1 cellular context compared by ENCODE assay signal in the genomic region with DNA sequence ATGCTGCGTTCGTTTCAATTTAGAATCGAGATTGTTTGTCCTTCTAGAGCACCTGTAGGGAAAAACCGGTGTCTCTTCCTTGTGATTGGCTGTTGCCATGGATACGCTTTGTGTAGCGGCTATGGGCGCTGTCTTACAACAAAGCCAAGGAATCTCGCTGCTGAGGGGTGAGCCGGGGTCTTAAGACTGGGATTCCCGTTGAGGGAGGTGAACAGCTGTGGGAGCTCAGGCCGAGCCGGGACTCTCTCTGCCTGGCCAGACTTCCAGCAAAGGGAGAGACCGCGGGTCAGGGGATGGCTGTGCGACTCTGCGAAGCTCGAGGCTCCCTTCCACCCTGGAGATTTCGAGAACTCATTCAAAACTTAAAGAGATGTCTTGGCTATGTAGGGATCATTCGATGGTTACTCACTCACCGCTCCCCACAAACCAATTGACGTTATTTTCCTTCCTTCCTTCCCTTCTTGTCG.
A peak's percentile ranks its signal among the peaks of the same experiment; 100 is the strongest.
TF ChIP-seq lines count a peak whose summit lies in the region.

A gene with protein sequence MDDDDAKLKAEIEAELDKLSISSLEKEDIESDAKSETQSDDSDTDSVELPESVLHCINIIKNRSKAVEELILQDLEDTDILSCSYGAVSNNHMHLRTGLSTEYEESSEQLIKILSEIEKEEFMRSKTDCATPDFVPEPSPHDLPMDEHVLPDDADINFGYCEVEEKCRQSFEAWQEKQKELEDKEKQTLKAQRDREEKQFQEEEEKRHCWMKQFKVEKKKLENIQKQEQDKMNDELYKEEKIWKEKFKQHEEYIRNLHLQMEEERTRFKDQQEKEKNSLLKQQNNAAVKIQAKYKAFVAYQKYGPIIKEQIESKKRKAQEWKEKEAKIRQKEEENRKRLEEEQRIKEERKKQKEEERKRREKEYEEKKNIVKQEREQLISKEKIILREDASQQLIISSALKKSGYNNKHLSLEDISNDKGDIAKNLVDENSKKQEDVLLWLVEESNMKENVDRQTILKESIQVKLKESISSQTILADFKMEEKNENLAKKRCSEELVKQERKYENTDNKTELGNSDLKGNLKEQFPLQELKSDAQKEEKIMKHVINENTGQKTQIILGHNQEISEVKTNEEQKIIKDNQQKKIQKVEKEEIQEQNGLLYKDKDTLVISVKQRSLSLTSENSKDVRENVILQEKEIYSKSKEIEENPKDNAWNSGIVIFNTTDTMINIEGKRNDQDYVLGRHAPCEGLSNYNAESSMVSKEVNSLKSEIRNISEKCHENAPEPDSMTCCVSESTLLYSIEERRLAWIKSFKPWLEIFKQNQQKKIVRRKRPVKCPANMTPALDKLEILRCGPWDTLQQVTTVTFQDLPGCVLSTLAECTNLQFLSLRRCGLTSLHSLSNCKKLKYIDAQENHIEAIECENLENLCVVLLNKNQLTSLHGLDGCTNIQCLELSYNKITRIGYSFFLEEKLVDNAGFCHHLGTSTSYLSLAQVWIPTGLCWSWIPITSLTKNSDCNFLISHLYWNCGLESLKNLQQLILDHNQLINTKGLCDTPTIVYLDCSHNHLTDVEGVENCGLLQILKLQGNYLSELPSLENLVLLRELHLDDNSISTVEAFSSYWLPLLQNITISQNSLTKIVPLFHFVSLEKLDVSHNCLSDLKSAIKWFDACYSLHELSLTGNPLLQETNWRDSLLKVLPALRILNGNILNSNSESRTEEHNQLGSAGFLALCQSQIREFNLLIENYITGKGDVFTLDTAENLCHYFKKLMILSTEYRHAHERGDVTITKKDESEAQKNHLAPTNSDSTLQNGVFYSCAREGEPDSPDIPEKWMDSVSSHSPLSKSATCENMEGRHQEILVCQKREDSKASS (N-terminal part only) (plus strand): TSS at position 111 of the 467 bp plus-strand sequence. CDS start 1,826 bp downstream, outside the sequence.
Gene TSPAN19 (minus strand): TSS at position 37 of the 467 bp plus-strand sequence. CDS start 6,331 bp downstream, outside the sequence.

TF ChIP-seq in H1, 55 proteins besides CTCF, POLR2A, EP300 and RAD21:
- TF ChIP-seq CBX8 (IDR thresholded peaks at IDR 0.05; ENCODE audit: borderline replicate concordance, low read depth, low read length) (no peak), RXRA (IDR thresholded peaks at IDR 0.05; ENCODE audit: insufficient read depth, low read depth, low read length) (no peak), TAF1 (IDR thresholded peaks at IDR 0.05; ENCODE audit: low read depth, low read length) (peak; percentile 74), HDAC2 (IDR thresholded peaks at IDR 0.05; ENCODE audit: borderline replicate concordance in 1 of 2, low read depth in 2 of 2, low read length in 2 of 2) (no peak), SRF (IDR thresholded peaks at IDR 0.05; ENCODE audit: low read depth, low read length) (no peak), JUN (IDR thresholded peaks at IDR 0.05; ENCODE audit: low read depth, low read length) (no peak), RBBP5 (IDR thresholded peaks at IDR 0.05; ENCODE audit: borderline replicate concordance, low read depth, low read length) (no peak), NRF1 (IDR thresholded peaks at IDR 0.05; ENCODE audit: low read depth, low read length) (no peak), SP1 (IDR thresholded peaks at IDR 0.05; ENCODE audit: low read depth, low read length) (peak; percentile 83), GTF2F1 (IDR thresholded peaks at IDR 0.05; ENCODE audit: borderline replicate concordance, low read depth, low read length) (no peak), ATF3 (IDR thresholded peaks at IDR 0.05; ENCODE audit: insufficient read depth, low read depth, low read length) (no peak), FOSL1 (IDR thresholded peaks at IDR 0.05; ENCODE audit: insufficient read depth, low read depth, low read length) (no peak), TEAD4 (IDR thresholded peaks at IDR 0.05; ENCODE audit: low read depth, low read length) (peak; percentile 75), YY1 (IDR thresholded peaks at IDR 0.05; ENCODE audit: low read depth, low read length) (0 out of 2 replicates have a peak, but pooled peaks have one; percentile 28), KDM4A (IDR thresholded peaks at IDR 0.05; ENCODE audit: low read depth, low read length, severe bottlenecking) (peak; percentile 83), EZH2 (IDR thresholded peaks at IDR 0.05; ENCODE audit: low read depth, low read length, severe bottlenecking) (no peak), CHD2 (IDR thresholded peaks at IDR 0.05; ENCODE audit: low read length) (peak; percentile 78), CREB1 (IDR thresholded peaks at IDR 0.05) (no peak), RNF2 (IDR thresholded peaks at IDR 0.05; ENCODE audit: borderline replicate concordance, low read depth, low read length, missing control alignments, poor library complexity, severe bottlenecking) (no peak), TAF7 (optimal IDR thresholded peaks at IDR 0.05; ENCODE audit: borderline replicate concordance, low read depth, low read length) (peak; percentile 43), BCL11A (IDR thresholded peaks at IDR 0.05; ENCODE audit: low read depth in 2 of 2, low read length in 2 of 2) (no peak), PHF8 (conservative IDR thresholded peaks at IDR 0.05; ENCODE audit: low read depth, low read length) (0 out of 2 replicates have a peak, but pooled peaks have one; percentile 33), SIN3A (conservative IDR thresholded peaks at IDR 0.05 in 1 of 2, IDR thresholded peaks at IDR 0.05 in 1 of 2; ENCODE audit: low read depth in 1 of 2, low read length in 2 of 2) (peak; percentile 80 to 97; a peak in 3 of 4 replicates), BACH1 (IDR thresholded peaks at IDR 0.05; ENCODE audit: low read length) (no peak), GABPA (IDR thresholded peaks at IDR 0.05; ENCODE audit: borderline replicate concordance, insufficient read depth, low read length) (no peak), SP2 (IDR thresholded peaks at IDR 0.05; ENCODE audit: low read length) (no peak), KDM1A (IDR thresholded peaks at IDR 0.05; ENCODE audit: borderline replicate concordance, low read length) (no peak), CHD1 (IDR thresholded peaks at IDR 0.05; ENCODE audit: low read depth, low read length) (no peak), TCF12 (IDR thresholded peaks at IDR 0.05; ENCODE audit: low read depth, low read length) (no peak), CHD7 (IDR thresholded peaks at IDR 0.05; ENCODE audit: insufficient replicate concordance, low read length) (no peak), POU5F1 (IDR thresholded peaks at IDR 0.05; ENCODE audit: low read depth, low read length) (no peak), SIRT6 (IDR thresholded peaks at IDR 0.05; ENCODE audit: low read length) (no peak), JUND (IDR thresholded peaks at IDR 0.05; ENCODE audit: low read length) (no peak), BRCA1 (IDR thresholded peaks at IDR 0.05; ENCODE audit: low read depth, low read length) (0 out of 2 replicates have a peak, but pooled peaks have one; percentile 43), POLR2AphosphoS5 (IDR thresholded peaks at IDR 0.05; ENCODE audit: low read depth, low read length) (peak; percentile 77), TBP (IDR thresholded peaks at IDR 0.05; ENCODE audit: low read depth, low read length) (peak; percentile 43; the same call in 1 of the 2 replicates), SAP30 (IDR thresholded peaks at IDR 0.05; ENCODE audit: insufficient read depth, insufficient replicate concordance, low read length) (peak; percentile 92), NANOG (IDR thresholded peaks at IDR 0.05; ENCODE audit: insufficient read depth, low read depth, low read length, poor library complexity, severe bottlenecking) (no peak), CBX5 (IDR thresholded peaks at IDR 0.05; ENCODE audit: low read depth, low read length) (no peak)
- TF ChIP-seq, protein P1, sequence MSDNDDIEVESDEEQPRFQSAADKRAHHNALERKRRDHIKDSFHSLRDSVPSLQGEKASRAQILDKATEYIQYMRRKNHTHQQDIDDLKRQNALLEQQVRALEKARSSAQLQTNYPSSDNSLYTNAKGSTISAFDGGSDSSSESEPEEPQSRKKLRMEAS (IDR thresholded peaks at IDR 0.05): no peak
